In the genomic region with DNA sequence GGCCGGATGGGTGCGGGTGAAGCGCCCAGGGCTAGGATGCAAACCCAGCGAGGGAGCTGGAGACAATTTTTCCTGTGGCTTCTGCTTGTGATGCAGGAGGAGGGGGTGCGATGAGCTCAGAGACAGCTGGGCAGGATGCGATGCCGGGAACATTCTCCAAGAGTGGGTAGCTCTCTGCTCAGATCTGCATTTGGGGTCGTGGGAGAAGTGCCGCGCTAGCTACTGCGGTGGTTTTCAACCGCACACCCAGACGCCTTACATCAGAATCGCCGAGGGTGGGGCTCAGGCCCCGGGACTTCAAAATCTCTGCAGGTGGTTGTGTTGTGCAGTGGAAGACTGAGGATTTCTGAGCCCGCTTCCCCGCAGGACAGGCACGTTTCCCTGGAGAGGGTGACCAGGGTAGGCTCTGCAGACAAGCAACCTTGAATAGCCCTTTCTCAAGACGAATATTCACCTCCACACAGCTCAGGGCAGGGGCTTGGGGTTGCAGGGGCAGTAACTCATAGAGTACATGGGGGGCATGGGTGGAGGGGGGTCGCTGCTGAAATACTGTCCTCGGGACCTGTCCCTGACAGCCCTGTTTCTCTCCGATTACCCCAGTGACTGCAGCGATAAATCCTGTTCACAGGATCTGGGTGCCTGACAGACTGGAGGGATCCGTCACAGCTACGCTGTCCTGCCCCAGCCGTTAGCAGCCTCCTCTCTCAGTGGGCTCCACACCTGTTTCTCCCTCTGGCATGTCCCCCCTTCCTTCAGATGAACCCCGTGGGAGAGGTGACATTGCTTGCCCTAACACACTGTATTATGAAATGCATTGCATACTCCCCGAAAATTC, we compare ENCODE assay signal across 12 cellular contexts.
"Had no signal": no experiment of that assay in that cellular context is flagged by ENCODE, and none has a peak within 500 bp of the region (broad histone marks: within the 10 kb centered on the region; RNA-seq: fewer than 3 reads in every experiment).

No MANE protein-coding gene starts in this region.

- H3K4me3 Mint-ChIP-seq: activated naive CD8-positive, alpha-beta T cell treated with anti-CD3 and anti-CD28 coated beads, Interleukin-2, amount 10 ng/mL, durations not matched to agents 7 days and 5 days had no signal

- ATAC-seq: activated CD4-positive, CD25-positive, alpha-beta regulatory T cell treated with anti-CD3 and anti-CD28 coated beads, Interleukin-2, amount 50 U/mL, for 24 hours had no signal

- H3K4me1 ChIP-seq: heart right ventricle, parathyroid adenoma, thyroid gland had no signal

- H3K4me3 ChIP-seq: cardiac muscle cell, heart right ventricle, thyroid gland had no signal

- DNase-seq: activated CD4-positive, alpha-beta T cell treated with anti-CD3 and anti-CD28 coated beads, Interleukin-2, amount 50 U/mL, for 4 hours; activated effector memory CD4-positive, alpha-beta T cell treated with anti-CD3 and anti-CD28 coated beads, Interleukin-2, amount 50 U/mL, for 16 hours; activated naive CD8-positive, alpha-beta T cell treated with anti-CD3 and anti-CD28 coated beads, Interleukin-2, amount 10 ng/mL, durations not matched to agents 7 days and 5 days; activated T-cell treated with anti-CD3 and anti-CD28 coated beads, Interleukin-2, amount 50 U/mL, for 1 hour; foreskin melanocyte; heart right ventricle; retina; small intestine; thyroid gland had no signal

- H3K9me3 ChIP-seq: heart right ventricle, thyroid gland had no signal

- H3K36me3 ChIP-seq: cardiac muscle cell, heart right ventricle, thyroid gland had no signal

- H3K9ac ChIP-seq: parathyroid adenoma had no signal

- H3K27ac ChIP-seq: cardiac muscle cell, heart right ventricle, parathyroid adenoma, thyroid gland had no signal

- H3K27ac Mint-ChIP-seq: activated naive CD8-positive, alpha-beta T cell treated with anti-CD3 and anti-CD28 coated beads, Interleukin-2, amount 10 ng/mL, durations not matched to agents 7 days and 5 days had no signal

- H3K27me3 ChIP-seq: cardiac muscle cell, thyroid gland had no signal
